ENCODE assay signal across 8 cellular contexts in the genomic region with DNA sequence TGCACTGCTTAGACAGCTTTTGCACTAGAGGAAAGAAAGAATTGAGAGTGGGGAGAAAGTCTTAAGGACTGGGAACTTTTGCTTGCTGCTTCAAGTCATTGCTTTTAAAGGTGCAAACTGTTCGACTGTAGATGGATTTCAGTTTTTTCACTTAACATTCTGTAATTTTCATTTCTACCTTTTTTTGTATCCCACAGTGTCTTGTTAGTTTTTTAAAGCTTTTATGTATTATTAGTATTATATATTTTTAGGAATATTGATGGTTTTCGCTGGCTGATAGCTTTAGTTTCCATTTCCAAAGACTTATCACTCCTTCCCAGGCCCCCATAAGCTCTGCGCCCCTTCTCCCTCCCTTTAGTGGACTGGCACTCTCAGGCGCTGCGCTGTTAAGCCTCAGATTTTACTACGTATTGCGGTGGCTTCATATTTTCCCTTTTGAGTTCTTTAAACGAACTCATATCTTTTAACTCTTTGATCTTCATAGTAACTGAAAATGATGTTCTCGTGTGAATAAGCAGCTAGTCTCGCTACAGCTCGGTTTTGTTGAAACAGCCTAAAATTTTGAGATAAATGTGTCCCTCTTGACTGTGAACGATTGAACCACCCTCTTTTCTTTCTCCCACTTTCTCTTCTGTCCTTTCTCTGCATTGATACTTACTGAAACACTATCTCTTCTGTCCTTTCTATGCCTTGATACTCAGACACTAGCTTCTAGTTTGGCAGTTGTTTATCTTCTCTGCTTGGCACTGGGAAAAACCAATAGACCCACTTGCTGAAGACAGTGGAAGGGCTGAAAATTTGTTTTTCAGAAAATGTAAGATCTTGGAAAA. TPM values are rescaled to one million over a fixed set of nuclear protein-coding genes. Genes with fewer than 3 reads are reported as not detected.
DNase-seq lines count a peak whose midpoint lies in the region; ATAC-seq and TF ChIP-seq lines count a peak whose summit lies in the region.

No MANE protein-coding gene starts in this region.

- DNase-seq in SJSA1 (ENCODE audit: low read depth in 1 of 2, low spot score in 2 of 2) (peak in 1 of 2 experiments; percentile 0), fibroblast of the aortic adventitia (ENCODE audit: low read depth) (peak; percentile 26), activated gamma-delta T cell (lab: John Stamatoyannopoulos, UW) (no peak)
- no peak for DNase-seq in activated CD4-positive, alpha-beta T cell treated with anti-CD3 and anti-CD28 coated beads for 48 hours

- H3K9ac ChIP-seq in ES-I3 (ENCODE audit: low read depth, low read length) (peak overlapping the region; percentile 61), rectal smooth muscle tissue (ENCODE audit: low read length) (peak overlapping the region; percentile 7)

- H3K9me3 ChIP-seq in ES-I3 (ENCODE audit: control insufficient read depth, insufficient read depth, low read length) (no peaks in the 10 kb centered on the region), SJSA1 (replicated peaks) (no peaks in the 10 kb centered on the region)

- peaks cover 9% of the 10 kb centered on the region for H3K4me1 ChIP-seq in ES-I3 (ENCODE audit: insufficient read depth, low read length)
- H3K4me1 ChIP-seq in SJSA1 (replicated peaks): 0 out of 2 replicates have a peak, but pooled peaks cover 4% of the 10 kb centered on the region
- H3K4me1 ChIP-seq in rectal smooth muscle tissue (ENCODE audit: control insufficient read depth, insufficient read depth, low read length): no peaks in the 10 kb centered on the region

- no peak for TF ChIP-seq CTCF in fibroblast of the aortic adventitia (IDR thresholded peaks at IDR 0.05; ENCODE audit: insufficient read depth, low read length)

- ATAC-seq in HG03175 (IDR thresholded peaks at IDR 0.05; ENCODE audit: unreplicated experiment): no peak
- no peak for ATAC-seq in GM19467 (IDR thresholded peaks at IDR 0.05; ENCODE audit: unreplicated experiment)

- peak overlapping the region; percentile 17 for H3K4me3 ChIP-seq in SJSA1
- H3K4me3 ChIP-seq in fibroblast of the aortic adventitia (ENCODE audit: low read depth, low read length): peak overlapping the region; percentile 58
- peak overlapping the region; percentile 91 for H3K4me3 ChIP-seq in rectal smooth muscle tissue (ENCODE audit: low read length)

- H3K27ac ChIP-seq in SJSA1 (peak overlapping the region; percentile 76), rectal smooth muscle tissue (ENCODE audit: low read depth, low read length) (peak overlapping the region; percentile 66)

- H3K27me3 ChIP-seq in SJSA1 (replicated peaks): no peaks in the 10 kb centered on the region
- no peaks in the 10 kb centered on the region for H3K27me3 ChIP-seq in rectal smooth muscle tissue (ENCODE audit: control insufficient read depth, insufficient read depth, low read length)

- H3K36me3 ChIP-seq in ES-I3 (ENCODE audit: insufficient read depth, low read length): no peaks in the 10 kb centered on the region
- H3K36me3 ChIP-seq in SJSA1: no peaks in the 10 kb centered on the region
- H3K36me3 ChIP-seq in rectal smooth muscle tissue (ENCODE audit: control insufficient read depth, insufficient read depth, low read length): no peaks in the 10 kb centered on the region

RNA-seq across cellular contexts. Expression of gene ETV1, which starts 2.5 kb away (rescaled TPM):
- 3.8 and 4.7 TPM in 2 replicates for total RNA-seq in SJSA1 (2014; rRNA removed; shearing (Covaris generic))
- 5.8 and 75.7 TPM in 2 replicates for total RNA-seq in fibroblast of the aortic adventitia (ENCODE audit: low replicate concordance)

Comparison
In these comparisons a context has a peak if more than half of its experiments do, and no peak if none do; other contexts are left out.
1. H3K4me3 ChIP-seq: peak in every context shown above with its lines; median percentile 91 in rectal smooth muscle tissue; 58 in fibroblast of the aortic adventitia; 17 in SJSA1.